In genomic region chr11:121023848-121024751, GRCh38 we compare ENCODE assay signal across 1 cellular context.
TF ChIP-seq lines count a peak whose summit lies in the region.

Gene TBCEL, plus strand, starts transcription at chr11:121024102. Its CDS starts 21,589 bp downstream, at chr11:121045691.

TF ChIP-seq in HepG2, 621 proteins besides CTCF, POLR2A, EP300 and RAD21 (continued from another document):
- peak; percentile 79; the same call in 1 of the 2 replicates for TF ChIP-seq NFAT5 (CRISPR knock-in tag; IDR thresholded peaks at IDR 0.05)
- TF ChIP-seq ZNF746 (CRISPR knock-in tag; IDR thresholded peaks at IDR 0.05): peak; percentile 34; the same call in 1 of the 2 replicates
- peak; percentile 81 for TF ChIP-seq ARID5B (CRISPR knock-in tag; IDR thresholded peaks at IDR 0.05)
- no peak for TF ChIP-seq ZSCAN30 (CRISPR knock-in tag; IDR thresholded peaks at IDR 0.05)
- peak; percentile 73 for TF ChIP-seq ZNF883 (CRISPR knock-in tag; IDR thresholded peaks at IDR 0.05; ENCODE audit: not compliant biosample characterization)
- TF ChIP-seq LCORL (IDR thresholded peaks at IDR 0.05): 0 out of 2 replicates have a peak, but pooled peaks have one; percentile 17
- TF ChIP-seq LCORL (CRISPR knock-in tag; IDR thresholded peaks at IDR 0.05): peak; percentile 60; the same call in 1 of the 2 replicates
- TF ChIP-seq ZNF263 (CRISPR knock-in tag; IDR thresholded peaks at IDR 0.05): peak; percentile 76
- no peak for TF ChIP-seq ZNF710 (CRISPR knock-in tag; IDR thresholded peaks at IDR 0.05; ENCODE audit: borderline replicate concordance)
- TF ChIP-seq ZBTB37 (CRISPR knock-in tag; IDR thresholded peaks at IDR 0.05): no peak
- TF ChIP-seq ARNT (IDR thresholded peaks at IDR 0.05): no peak
- TF ChIP-seq ONECUT2 (CRISPR knock-in tag; IDR thresholded peaks at IDR 0.05): no peak
- no peak for TF ChIP-seq ZNF335 (CRISPR knock-in tag; IDR thresholded peaks at IDR 0.05)
- no peak for TF ChIP-seq NR0B2 (CRISPR knock-in tag; IDR thresholded peaks at IDR 0.05)
- TF ChIP-seq ZNF264 (CRISPR knock-in tag; IDR thresholded peaks at IDR 0.05): peak; percentile 41; the same call in 1 of the 2 replicates
- TF ChIP-seq ZBTB4 (CRISPR knock-in tag; IDR thresholded peaks at IDR 0.05; ENCODE audit: borderline replicate concordance): no peak
- TF ChIP-seq ZNF574 (CRISPR knock-in tag; IDR thresholded peaks at IDR 0.05): peak; percentile 87
- no peak for TF ChIP-seq ZNF878 (CRISPR knock-in tag; IDR thresholded peaks at IDR 0.05)
- TF ChIP-seq TEAD2 (CRISPR knock-in tag; IDR thresholded peaks at IDR 0.05): no peak
- no peak for TF ChIP-seq SIX1 (CRISPR knock-in tag; IDR thresholded peaks at IDR 0.05; ENCODE audit: borderline replicate concordance)
